ENCODE assay signal across 8 cellular contexts in genomic region chr16:66275795-66276428, GRCh38.
DNase-seq lines count a peak whose midpoint lies in the region; ATAC-seq and TF ChIP-seq lines count a peak whose summit lies in the region.

No MANE protein-coding gene starts in this region.

- no peak for ATAC-seq in activated CD4-positive, CD25-positive, alpha-beta regulatory T cell treated with anti-CD3 and anti-CD28 coated beads, Interleukin-2, amount 50 U/mL, for 24 hours

- H3K4me2 ChIP-seq in MM.1S (ENCODE audit: low read depth, low read length), result no peak overlapping the region

- H3K9me3 ChIP-seq in MM.1S (replicated peaks; ENCODE audit: insufficient read depth, low read length), result no peaks in the 10 kb centered on the region
- H3K9me3 ChIP-seq in sigmoid colon, result no peaks in the 10 kb centered on the region

- peaks cover 5% of the 10 kb centered on the region for H3K4me1 Mint-ChIP-seq in activated T-cell treated with anti-CD3 and anti-CD28 coated beads, Interleukin-2, amount 50 U/mL, for 24 hours (ENCODE audit: low read depth)

- TF ChIP-seq EP300 in sigmoid colon (IDR thresholded peaks at IDR 0.05), result no peak

- no peak overlapping the region for H3K27ac ChIP-seq in MM.1S (ENCODE audit: low read length)
- H3K27ac ChIP-seq in sigmoid colon, result no peak overlapping the region

- H3K9me2 ChIP-seq in MM.1S (replicated peaks; ENCODE audit: insufficient read depth, low read length), result no peaks in the 10 kb centered on the region

- H3K9ac ChIP-seq in MM.1S (ENCODE audit: low read length), result no peak overlapping the region

- H3K36me3 Mint-ChIP-seq in activated T-cell treated with anti-CD3 and anti-CD28 coated beads, Interleukin-2, amount 50 U/mL, for 24 hours (ENCODE audit: low read depth), result no peaks in the 10 kb centered on the region

- peaks cover 44% of the 10 kb centered on the region for H3K27me3 Mint-ChIP-seq in activated T-cell treated with anti-CD3 and anti-CD28 coated beads, Interleukin-2, amount 50 U/mL, for 24 hours

- no peak overlapping the region for H3K4me3 Mint-ChIP-seq in activated T-cell treated with anti-CD3 and anti-CD28 coated beads, Interleukin-2, amount 50 U/mL, for 24 hours

- no peaks in the 10 kb centered on the region for H3K4me1 ChIP-seq in MM.1S (ENCODE audit: low read length)
- no peaks in the 10 kb centered on the region for H3K4me1 ChIP-seq in sigmoid colon

- 25 to 31% methylated on average over 6 of the region's 6 CpGs for WGBS in sigmoid colon, 2 donors

- no peak overlapping the region for H3K27ac Mint-ChIP-seq in activated T-cell treated with anti-CD3 and anti-CD28 coated beads, Interleukin-2, amount 50 U/mL, for 24 hours

- H3F3A ChIP-seq in MM.1S (ENCODE audit: insufficient read depth, low read length), result no peaks in the 10 kb centered on the region

- H3K4me3 ChIP-seq in MM.1S (ENCODE audit: low read length), result no peak overlapping the region
- no peak overlapping the region for H3K4me3 ChIP-seq in fibroblast of villous mesenchyme (ENCODE audit: low read depth, low read length)
- H3K4me3 ChIP-seq in sigmoid colon, result no peak overlapping the region

- TF ChIP-seq POLR2A in sigmoid colon (IDR thresholded peaks at IDR 0.05), result no peak

- H3K9me3 Mint-ChIP-seq in activated T-cell treated with anti-CD3 and anti-CD28 coated beads, Interleukin-2, amount 50 U/mL, for 24 hours, result peaks cover 10% of the 10 kb centered on the region

- peak; percentile 20 to 24 for DNase-seq in activated T-cell treated with anti-CD3 and anti-CD28 coated beads, Interleukin-2, amount 50 U/mL, for 48 hours
- DNase-seq in activated T-cell treated with anti-CD3 and anti-CD28 coated beads, Interleukin-2, amount 50 U/mL, for 1 hour, result no peak
- DNase-seq in MM.1S, result peak; percentile 48
- DNase-seq in SW480 (ENCODE audit: low spot score), result peak; percentile 50
- DNase-seq in fibroblast of villous mesenchyme (ENCODE audit: low read depth), result peak; percentile 69
- peak; percentile 27 for DNase-seq in sigmoid colon
- no peak for DNase-seq in activated T-cell treated with anti-CD3 and anti-CD28 coated beads, Interleukin-2, amount 50 U/mL, for 24 hours

- TF ChIP-seq CTCF in MM.1S (IDR thresholded peaks at IDR 0.05; ENCODE audit: low read length) (peak; percentile 80), fibroblast of villous mesenchyme (IDR thresholded peaks at IDR 0.05; ENCODE audit: insufficient read depth, low read depth, low read length) (peak; percentile 89), sigmoid colon (IDR thresholded peaks at IDR 0.05) (peak in 2 of 4 experiments; percentile 39 to 40)

- no peak overlapping the region for H2AFZ ChIP-seq in MM.1S (ENCODE audit: low read length)

- no peaks in the 10 kb centered on the region for H3K79me2 ChIP-seq in MM.1S (ENCODE audit: low read length)

- H3K27me3 ChIP-seq in MM.1S (replicated peaks; ENCODE audit: insufficient read depth, low read length), result no peaks in the 10 kb centered on the region
- H3K27me3 ChIP-seq in sigmoid colon, result no peaks in the 10 kb centered on the region

- intact Hi-C loops in sigmoid colon (cut with DNase I), result no loop called here

- no peaks in the 10 kb centered on the region for H4K20me1 ChIP-seq in MM.1S (ENCODE audit: insufficient read depth, low read length)

- H3K36me3 ChIP-seq in MM.1S (replicated peaks; ENCODE audit: insufficient read depth, low read length), result no peaks in the 10 kb centered on the region
- no peaks in the 10 kb centered on the region for H3K36me3 ChIP-seq in sigmoid colon

Comparison
In these comparisons a context has a peak if more than half of its experiments do, and no peak if none do; other contexts are left out.
1. DNase-seq: peak in activated T-cell treated with anti-CD3 and anti-CD28 coated beads, Interleukin-2, amount 50 U/mL, for 48 hours (2 of 2), MM.1S (single experiment), SW480 (single experiment), fibroblast of villous mesenchyme (single experiment) and sigmoid colon (single experiment); none in activated T-cell treated with anti-CD3 and anti-CD28 coated beads, Interleukin-2, amount 50 U/mL, for 1 hour (single experiment) and activated T-cell treated with anti-CD3 and anti-CD28 coated beads, Interleukin-2, amount 50 U/mL, for 24 hours (single experiment).